In genomic region chr10:49001402-49001801, GRCh38 we compare ENCODE assay signal across 13 cellular contexts.
DNase-seq lines count a peak whose midpoint lies in the region; FAIRE-seq and TF ChIP-seq lines count a peak whose summit lies in the region.
"Had no signal": no experiment of that assay in that cellular context is flagged by ENCODE, and none has a peak within 500 bp of the region (broad histone marks: within the 10 kb centered on the region; RNA-seq: fewer than 3 reads in every experiment).

No MANE protein-coding gene starts in this region.

- FAIRE-seq in urothelium cell line (lab: Jason Lieb, UNC): no peak
- FAIRE-seq: colon had no signal

- POLR2A ChIA-PET in MCF 10A (lab: Yijun Ruan, JAX): no interaction called here

- no peaks in the 10 kb centered on the region for H3K36me3 ChIP-seq in breast epithelium
- no peaks in the 10 kb centered on the region for H3K36me3 ChIP-seq in MM.1S (replicated peaks; ENCODE audit: insufficient read depth, low read length)

- no peaks in the 10 kb centered on the region for H3K9me3 Mint-ChIP-seq in MCF 10A (ENCODE audit: unreplicated experiment)
- H3K9me3 Mint-ChIP-seq: T-cell had no signal

- no peak for TF ChIP-seq POLR2A in breast epithelium (IDR thresholded peaks at IDR 0.05)

- H3K4me3 Mint-ChIP-seq in MCF 10A (ENCODE audit: unreplicated experiment): no peak overlapping the region
- H3K4me3 Mint-ChIP-seq: T-cell had no signal

- CTCF ChIA-PET in MCF 10A (lab: Yijun Ruan, JAX): interaction anchor here (0.6 kb wide), 1 partner anchor 157 kb away, joined by 3 read pairs; no protein-coding TSS in a partner anchor

- H3K4me1 ChIP-seq in breast epithelium (no peaks in the 10 kb centered on the region), MM.1S (ENCODE audit: low read length) (no peaks in the 10 kb centered on the region)

- no peaks in the 10 kb centered on the region for H3F3A ChIP-seq in MM.1S (ENCODE audit: insufficient read depth, low read length)

- no peak overlapping the region for H3K4me2 ChIP-seq in MM.1S (ENCODE audit: low read depth, low read length)

- no peak overlapping the region for H2AFZ ChIP-seq in MM.1S (ENCODE audit: low read length)

- no peaks in the 10 kb centered on the region for H3K27me3 ChIP-seq in breast epithelium
- H3K27me3 ChIP-seq in MM.1S (replicated peaks; ENCODE audit: insufficient read depth, low read length): no peaks in the 10 kb centered on the region

- H3K27ac Mint-ChIP-seq in MCF 10A (ENCODE audit: low read depth, unreplicated experiment): no peak overlapping the region
- H3K27ac Mint-ChIP-seq: T-cell had no signal

- intact Hi-C loops in MCF 10A (cut with micrococcal nuclease) (no loop called here), breast epithelium (cut with DNase I; ENCODE audit: low total_unique reads) (no loop called here)

- H3K4me3 ChIP-seq in breast epithelium (no peak overlapping the region), astrocyte of the cerebellum (ENCODE audit: low read depth, low read length) (no peak overlapping the region), MM.1S (ENCODE audit: low read length) (no peak overlapping the region)

- peaks cover 15% of the 10 kb centered on the region for H3K27me3 Mint-ChIP-seq in MCF 10A (ENCODE audit: insufficient read depth, unreplicated experiment)

- no peaks in the 10 kb centered on the region for H3K9me3 ChIP-seq in breast epithelium
- no peaks in the 10 kb centered on the region for H3K9me3 ChIP-seq in MM.1S (replicated peaks; ENCODE audit: insufficient read depth, low read length)

- TF ChIP-seq CTCF in MCF 10A (IDR thresholded peaks at IDR 0.05; ENCODE audit: unreplicated experiment): no peak
- no peak for TF ChIP-seq CTCF in breast epithelium (IDR thresholded peaks at IDR 0.05)
- TF ChIP-seq CTCF in astrocyte of the cerebellum (IDR thresholded peaks at IDR 0.05; ENCODE audit: low read depth, low read length, missing control alignments): peak; percentile 7
- TF ChIP-seq CTCF in MM.1S (IDR thresholded peaks at IDR 0.05; ENCODE audit: low read length): no peak

- no TSS peak for BruUV-seq in MCF 10A (replicated peaks; lab: Mats Ljungman, UMichigan)

- DNase-seq in MCF 10A (ENCODE audit: unreplicated experiment) (peak; percentile 27), breast epithelium (ENCODE audit: low spot score in 2 of 2) (no peak), astrocyte of the cerebellum (ENCODE audit: low read depth) (no peak), islet precursor cell (peak; percentile 70), urothelium cell line (ENCODE audit: low spot score) (peak; percentile 25), MM.1S (no peak), NCI-H1436 (lab: John Stamatoyannopoulos, UW) (no peak), dermis blood vessel endothelial cell (no peak)
- DNase-seq: ACHN; activated CD4-positive, alpha-beta T cell treated with anti-CD3 and anti-CD28 coated beads, Interleukin-2, amount 50 U/mL, for 48 hours; activated naive CD4-positive, alpha-beta T cell; T-cell had no signal

- H3K36me3 Mint-ChIP-seq in MCF 10A (ENCODE audit: insufficient read depth, unreplicated experiment): no peaks in the 10 kb centered on the region
- H3K36me3 Mint-ChIP-seq: T-cell had no signal

- H3K9me2 ChIP-seq in MM.1S (replicated peaks; ENCODE audit: insufficient read depth, low read length): no peaks in the 10 kb centered on the region

- no peak overlapping the region for H3K9ac ChIP-seq in MM.1S (ENCODE audit: low read length)

- no peaks in the 10 kb centered on the region for H4K20me1 ChIP-seq in MM.1S (ENCODE audit: insufficient read depth, low read length)

- no peaks in the 10 kb centered on the region for H3K4me1 Mint-ChIP-seq in MCF 10A (ENCODE audit: insufficient read depth, unreplicated experiment)
- H3K4me1 Mint-ChIP-seq: T-cell had no signal

- H3K27ac ChIP-seq in breast epithelium (no peak overlapping the region), MM.1S (ENCODE audit: low read length) (no peak overlapping the region)

- no peaks in the 10 kb centered on the region for H3K79me2 ChIP-seq in MM.1S (ENCODE audit: low read length)

- in situ Hi-C loops in astrocyte of the cerebellum (cut with HindIII; ENCODE audit: low sequenced_read_pairs): no loop called here

Comparison
In these comparisons a context has a peak if more than half of its experiments do, and no peak if none do; other contexts are left out.
1. DNase-seq: peak in MCF 10A (single experiment), islet precursor cell (single experiment) and urothelium cell line (single experiment); none in breast epithelium (0 of 2), astrocyte of the cerebellum (single experiment), MM.1S (single experiment), NCI-H1436 (single experiment) and dermis blood vessel endothelial cell (single experiment).